ENCODE assay signal across 22 cellular contexts in genomic region chr12:26379777-26380467, GRCh38.
DNase-seq lines count a peak whose midpoint lies in the region; ATAC-seq, FAIRE-seq and TF ChIP-seq lines count a peak whose summit lies in the region.
"Had no signal": no experiment of that assay in that cellular context is flagged by ENCODE, and none has a peak within 500 bp of the region (broad histone marks: within the 10 kb centered on the region; RNA-seq: fewer than 3 reads in every experiment).

No MANE protein-coding gene starts in this region.

- no peak overlapping the region for H3K4me2 ChIP-seq in Karpas-422 (ENCODE audit: low read depth, low read length, poor library complexity, severe bottlenecking)
- H3K4me2 ChIP-seq: A549 had no signal

- no peak overlapping the region for H3K9ac ChIP-seq in Karpas-422 (ENCODE audit: low read length)
- H3K9ac ChIP-seq: GM23248 had no signal

- no peaks in the 10 kb centered on the region for H3K79me2 ChIP-seq in Karpas-422 (ENCODE audit: low read length)

- DNase-seq in GM12892 (ENCODE audit: insufficient read length) = no peak
- DNase-seq in endothelial cell (ENCODE audit: low spot score) = no peak
- no peak for DNase-seq in Karpas-422
- DNase-seq in NCI-H524 treated with DMSO at 0.1 percent for 48 hours (lab: John Stamatoyannopoulos, UW) = no peak
- no peak for DNase-seq in chondrocyte (ENCODE audit: low spot score)
- DNase-seq in left ventricle myocardium inferior = no peak
- DNase-seq: AML-193; Caco-2; CD4-positive, alpha-beta T cell; GM23248; HCEC 1CT; HFFc6; IMR-90 had no signal

- TF ChIP-seq CTCF in HEK293 (tag by site-specific recombination; IDR thresholded peaks at IDR 0.05) (no peak), endothelial cell (IDR thresholded peaks at IDR 0.05; ENCODE audit: unreplicated experiment) (no peak), chondrocyte (IDR thresholded peaks at IDR 0.05) (no peak), left ventricle myocardium inferior (IDR thresholded peaks at IDR 0.05; ENCODE audit: borderline replicate concordance) (no peak)

- no peaks in the 10 kb centered on the region for H3K9me2 ChIP-seq in Karpas-422 (replicated peaks; ENCODE audit: insufficient read depth, low read length)

- no peak for TF ChIP-seq POLR2A in GM12892 (IDR thresholded peaks at IDR 0.05; ENCODE audit: low read depth, low read length)

- no peak overlapping the region for H3K4me3 ChIP-seq in HEK293 (ENCODE audit: low read depth, low read length)
- no peak overlapping the region for H3K4me3 ChIP-seq in Karpas-422 (ENCODE audit: low read length)
- H3K4me3 ChIP-seq in left ventricle myocardium inferior = no peak overlapping the region
- H3K4me3 ChIP-seq: A549, GM23248, K562 had no signal

- H3K36me3 Mint-ChIP-seq in endothelial cell (ENCODE audit: low read depth, unreplicated experiment) = peaks cover 17% of the 10 kb centered on the region
- peaks cover 9% of the 10 kb centered on the region for H3K36me3 Mint-ChIP-seq in chondrocyte (ENCODE audit: low read depth)

- H2AFZ ChIP-seq in Karpas-422 (ENCODE audit: low read length) = no peak overlapping the region
- H2AFZ ChIP-seq: GM23248 had no signal

- no peak overlapping the region for H3K27ac ChIP-seq in HEK293 (ENCODE audit: extremely low read depth, low read depth, low read length)
- no peak overlapping the region for H3K27ac ChIP-seq in Karpas-422 (ENCODE audit: low read length)
- no peak overlapping the region for H3K27ac ChIP-seq in left ventricle myocardium inferior (replicated peaks)
- H3K27ac ChIP-seq: 22Rv1, A549, C4-2B, GM23248 had no signal

- no peaks in the 10 kb centered on the region; a peak in 1 of 3 replicates for H3K36me3 ChIP-seq in HEK293 (ENCODE audit: control insufficient read depth in 2 of 2, insufficient read depth in 1 of 2, low read length in 2 of 2)
- peaks cover 8% of the 10 kb centered on the region for H3K36me3 ChIP-seq in Karpas-422 (ENCODE audit: insufficient read depth, low read length)
- H3K36me3 ChIP-seq in left ventricle myocardium inferior = peaks cover 7% of the 10 kb centered on the region

- no peaks in the 10 kb centered on the region for H3K27me3 ChIP-seq in Karpas-422 (ENCODE audit: low read length)
- no peaks in the 10 kb centered on the region for H3K27me3 ChIP-seq in left ventricle myocardium inferior (ENCODE audit: low read depth)

- H3K27ac Mint-ChIP-seq in endothelial cell (ENCODE audit: unreplicated experiment) = peak overlapping the region; percentile 80
- no peak overlapping the region for H3K27ac Mint-ChIP-seq in chondrocyte (ENCODE audit: unreplicated experiment)
- H3K27ac Mint-ChIP-seq: CD4-positive, alpha-beta T cell; HFFc6 had no signal

- H3K27me3 Mint-ChIP-seq in endothelial cell (ENCODE audit: unreplicated experiment) (peaks cover 2% of the 10 kb centered on the region), chondrocyte (ENCODE audit: low read depth) (no peaks in the 10 kb centered on the region)
- H3K27me3 Mint-ChIP-seq: CD4-positive, alpha-beta T cell had no signal

- FAIRE-seq in GM12892 (lab: Jason Lieb, UNC) = peak; percentile 5
- FAIRE-seq: A549, D721Med, G401.6, H54, K562 had no signal

- POLR2A ChIA-PET in HEK293 (lab: Yijun Ruan, JAX) = no interaction called here

- H3K9me3 Mint-ChIP-seq in endothelial cell (ENCODE audit: unreplicated experiment) = no peaks in the 10 kb centered on the region
- peaks cover 6% of the 10 kb centered on the region for H3K9me3 Mint-ChIP-seq in chondrocyte (ENCODE audit: low read depth)
- H3K9me3 Mint-ChIP-seq: CD4-positive, alpha-beta T cell; HFFc6 had no signal

- no peak overlapping the region for H3K4me3 Mint-ChIP-seq in endothelial cell (ENCODE audit: unreplicated experiment)
- no peak overlapping the region for H3K4me3 Mint-ChIP-seq in chondrocyte (ENCODE audit: unreplicated experiment)
- H3K4me3 Mint-ChIP-seq: CD4-positive, alpha-beta T cell; HFFc6 had no signal

- peak; percentile 63 for ATAC-seq in HG03025 (IDR thresholded peaks at IDR 0.05; ENCODE audit: low FRiP score, unreplicated experiment)
- ATAC-seq: A549, K562 had no signal

- H4K20me1 ChIP-seq in Karpas-422 (ENCODE audit: insufficient read depth, low read depth, low read length) = no peaks in the 10 kb centered on the region

- H3K4me1 Mint-ChIP-seq in endothelial cell (ENCODE audit: unreplicated experiment) (peaks cover 42% of the 10 kb centered on the region), chondrocyte (ENCODE audit: low read depth) (peaks cover 4% of the 10 kb centered on the region)

- CTCF ChIA-PET in HEK293 (lab: Yijun Ruan, JAX) = no interaction called here

- H3K9me3 ChIP-seq in HEK293 (ENCODE audit: control insufficient read depth, insufficient read depth, low read depth, low read length) (no peaks in the 10 kb centered on the region), Karpas-422 (ENCODE audit: low read length) (no peaks in the 10 kb centered on the region), left ventricle myocardium inferior (replicated peaks) (no peaks in the 10 kb centered on the region)
- H3K9me3 ChIP-seq: A549, Caco-2 had no signal

- H3K4me1 ChIP-seq in HEK293 (ENCODE audit: control insufficient read depth, insufficient read depth, low read length) (no peaks in the 10 kb centered on the region), Karpas-422 (ENCODE audit: low read length) (no peaks in the 10 kb centered on the region), left ventricle myocardium inferior (peaks cover 20% of the 10 kb centered on the region)
- H3K4me1 ChIP-seq: A549, Caco-2 had no signal

- intact Hi-C loops in left ventricle myocardium inferior (cut with micrococcal nuclease) = no loop called here

TF ChIP-seq in HEK293, 187 proteins besides CTCF, POLR2A, EP300 and RAD21:
- TF ChIP-seq ZNF529 (tag by site-specific recombination; IDR thresholded peaks at IDR 0.05; ENCODE audit: insufficient replicate concordance) = no peak
- no peak for TF ChIP-seq ZNF239 (tag by site-specific recombination; IDR thresholded peaks at IDR 0.05)
- no peak for TF ChIP-seq ZNF138 (tag by site-specific recombination; IDR thresholded peaks at IDR 0.05; ENCODE audit: borderline replicate concordance)
- TF ChIP-seq ZNF394 (tag by site-specific recombination; IDR thresholded peaks at IDR 0.05; ENCODE audit: borderline replicate concordance) = no peak
- peak; percentile 45; the same call in 1 of the 2 replicates for TF ChIP-seq ZNF513 (tag by site-specific recombination; IDR thresholded peaks at IDR 0.05)
- no peak for TF ChIP-seq ZNF768 (tag by site-specific recombination; IDR thresholded peaks at IDR 0.05)
